9 cellular contexts compared by ENCODE assay signal in the genomic region with DNA sequence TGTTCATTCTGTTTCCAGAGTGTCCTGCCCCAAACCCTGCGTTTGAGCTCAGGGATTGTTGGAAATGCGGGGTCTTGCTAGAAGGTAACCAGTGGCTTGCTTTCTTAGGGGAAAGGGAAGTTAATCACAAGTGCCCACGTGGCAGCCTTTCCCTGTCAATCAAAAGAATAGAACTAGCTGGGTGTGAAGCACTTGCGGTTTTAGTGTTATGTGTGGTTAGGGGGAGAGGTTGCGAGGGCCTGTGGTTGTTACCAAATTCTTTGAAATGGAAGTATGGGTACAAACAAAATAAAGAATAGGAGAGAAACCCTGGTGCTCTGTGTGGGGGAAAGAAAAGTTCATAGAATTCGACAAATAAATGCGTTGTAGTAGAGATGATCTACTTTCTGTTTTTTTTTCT.
DNase-seq lines count a peak whose midpoint lies in the region; ATAC-seq lines count a peak whose summit lies in the region.
"Had no signal": no experiment of that assay in that cellular context is flagged by ENCODE, and none has a peak within 500 bp of the region (broad histone marks: within the 10 kb centered on the region; RNA-seq: fewer than 3 reads in every experiment).

No MANE protein-coding gene starts in this region.

- in situ Hi-C loops in KBM-7 (cut with MboI; ENCODE audit: low pct_unique_long_range_greater_than_20kb, low sequenced_read_pairs) = no loop called here

- no peaks in the 10 kb centered on the region for H3K36me3 Mint-ChIP-seq in CD4-positive, CD25-positive, alpha-beta regulatory T cell

- no peaks in the 10 kb centered on the region for H3K9me3 ChIP-seq in CD4-positive, CD25-positive, alpha-beta regulatory T cell (ENCODE audit: control insufficient read depth in 2 of 2, low read length in 2 of 2)

- H3K27ac ChIP-seq in CD4-positive, CD25-positive, alpha-beta regulatory T cell (ENCODE audit: insufficient read depth, low read length, poor library complexity, severe bottlenecking) = peak overlapping the region; percentile 74
- H3K27ac ChIP-seq: C4-2B had no signal

- H3K4me1 Mint-ChIP-seq in CD4-positive, CD25-positive, alpha-beta regulatory T cell = peaks cover 27 to 86% (median 63%) of the 10 kb centered on the region in 4 donors

- ATAC-seq in CD4-positive, CD25-positive, alpha-beta regulatory T cell (ENCODE audit: low read depth in 2 of 2) = peak; percentile 32 to 50
- peak; percentile 59 for ATAC-seq in GM21528 (IDR thresholded peaks at IDR 0.05; ENCODE audit: low FRiP score, unreplicated experiment)

- peak overlapping the region; percentile 68 for H3K4me3 ChIP-seq in CD4-positive, CD25-positive, alpha-beta regulatory T cell (ENCODE audit: low read depth, low read length)

- DNase-seq in CD4-positive, CD25-positive, alpha-beta regulatory T cell = peak; percentile 34 to 95 (median 78)
- DNase-seq in KBM-7 = peak; percentile 96
- peak; percentile 35 to 42 for DNase-seq in activated CD4-positive, alpha-beta T cell treated with anti-CD3 and anti-CD28 coated beads, Interleukin-2, amount 50 U/mL, for 4 hours
- peak in 35 of 42 donors; percentile 10 to 67 (median 33) for DNase-seq in head of caudate nucleus
- peak; percentile 49 for DNase-seq in stimulated activated CD4-positive, alpha-beta T cell treated with anti-CD3 and anti-CD28 coated beads, Interleukin-2, amount 100 ng/mL, for 4 hours (ENCODE audit: low read depth)
- no peak for DNase-seq in DMS 273 treated with DMSO at 0.1 percent for 48 hours (lab: John Stamatoyannopoulos, UW)
- no peak for DNase-seq in HuH-7 (ENCODE audit: low spot score)

- no peaks in the 10 kb centered on the region for H3K9me3 Mint-ChIP-seq in CD4-positive, CD25-positive, alpha-beta regulatory T cell

- intact Hi-C loops in head of caudate nucleus (cut with DNase I) = no loop called here

- H3K27ac Mint-ChIP-seq in CD4-positive, CD25-positive, alpha-beta regulatory T cell = peak overlapping the region; percentile 84 to 93 (median 92)

- no peaks in the 10 kb centered on the region for H3K36me3 ChIP-seq in CD4-positive, CD25-positive, alpha-beta regulatory T cell (ENCODE audit: control insufficient read depth, insufficient read depth, low read length)

- peaks cover 68% of the 10 kb centered on the region for H3K4me1 ChIP-seq in CD4-positive, CD25-positive, alpha-beta regulatory T cell (ENCODE audit: control insufficient read depth, insufficient read depth, low read length, poor library complexity, severe bottlenecking)

- H3K27me3 ChIP-seq in CD4-positive, CD25-positive, alpha-beta regulatory T cell (ENCODE audit: control insufficient read depth, insufficient read depth, low read length) = no peaks in the 10 kb centered on the region

- peak overlapping the region; percentile 70 to 84 (median 82) for H3K4me3 Mint-ChIP-seq in CD4-positive, CD25-positive, alpha-beta regulatory T cell

- no peaks in the 10 kb centered on the region for H3K27me3 Mint-ChIP-seq in CD4-positive, CD25-positive, alpha-beta regulatory T cell

Comparison
In these comparisons a context has a peak if more than half of its experiments do, and no peak if none do; other contexts are left out.
1. DNase-seq: peak in CD4-positive, CD25-positive, alpha-beta regulatory T cell (3 of 3), KBM-7 (single experiment), activated CD4-positive, alpha-beta T cell treated with anti-CD3 and anti-CD28 coated beads, Interleukin-2, amount 50 U/mL, for 4 hours (2 of 2), head of caudate nucleus (35 of 42) and stimulated activated CD4-positive, alpha-beta T cell treated with anti-CD3 and anti-CD28 coated beads, Interleukin-2, amount 100 ng/mL, for 4 hours (single experiment); none in DMS 273 treated with DMSO at 0.1 percent for 48 hours (single experiment) and HuH-7 (single experiment).